In the genomic region with DNA sequence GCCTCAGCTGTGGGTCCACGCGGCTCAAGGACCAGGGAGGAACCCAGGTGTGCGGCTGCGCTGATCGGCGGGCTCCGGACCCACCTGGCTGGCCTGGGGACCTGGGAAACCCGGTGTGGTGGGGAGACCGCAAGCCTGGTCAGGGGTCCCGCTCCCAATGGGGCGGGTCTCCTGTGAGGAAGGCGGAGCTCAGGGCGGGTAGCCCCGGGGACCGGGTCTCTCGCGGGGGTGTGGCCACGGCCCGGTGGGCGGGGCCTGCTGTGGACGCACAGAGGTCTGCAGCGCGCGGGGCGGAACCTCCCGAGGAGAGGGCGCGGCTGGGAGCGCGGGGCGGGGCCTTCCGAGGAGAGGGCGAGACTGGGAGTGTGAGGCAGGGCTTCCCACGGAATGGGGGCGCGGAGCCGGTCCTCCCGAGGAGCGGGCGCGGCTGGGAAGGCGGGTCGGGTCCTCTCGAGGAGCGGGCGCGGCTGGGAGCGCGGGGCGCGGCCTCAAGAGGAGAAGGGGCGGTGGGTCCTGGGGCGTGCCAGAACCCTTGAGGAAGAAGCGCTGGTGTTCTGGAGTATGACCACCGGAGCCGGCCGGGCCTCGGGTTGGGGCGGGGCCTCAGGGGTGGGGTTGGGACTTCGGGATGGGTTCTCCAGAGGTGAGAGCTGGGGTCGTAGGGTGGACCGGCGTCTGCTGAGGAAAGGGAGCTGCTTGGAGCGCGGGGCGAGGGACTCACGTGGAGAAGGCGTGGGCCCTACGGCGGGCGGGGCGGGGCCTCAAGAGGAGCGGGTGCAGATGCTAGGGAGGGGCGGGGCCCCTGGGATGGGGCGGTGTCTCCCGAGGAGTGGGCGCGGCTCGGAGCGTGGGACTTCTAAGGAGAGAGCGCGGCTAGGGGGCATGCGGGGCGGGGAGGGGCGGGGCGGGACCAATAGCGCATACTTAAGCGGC, we compare ENCODE assay signal across 8 cellular contexts. TPM values are rescaled to one million over a fixed set of nuclear protein-coding genes. Genes with fewer than 3 reads are reported as not detected.
DNase-seq lines count a peak whose midpoint lies in the region; ATAC-seq, FAIRE-seq and TF ChIP-seq lines count a peak whose summit lies in the region.

No MANE protein-coding gene starts in this region.

- TF ChIP-seq CTCF in endothelial cell of umbilical vein (IDR thresholded peaks at IDR 0.05; ENCODE audit: extremely low read depth in 1 of 2, insufficient read depth in 1 of 2, low read depth in 1 of 2, low read length in 2 of 2) (no peak), mucosa of descending colon (IDR thresholded peaks at IDR 0.05) (no peak)

- no peak for TF ChIP-seq POLR2A in GM12891 (IDR thresholded peaks at IDR 0.05; ENCODE audit: low read depth, low read length)
- no peak for TF ChIP-seq POLR2A in endothelial cell of umbilical vein (IDR thresholded peaks at IDR 0.05; ENCODE audit: low read depth, low read length)

- H3K27me3 ChIP-seq in NT2/D1 (ENCODE audit: insufficient read depth, insufficient read length) (peaks cover 45% of the 10 kb centered on the region), endothelial cell of umbilical vein (ENCODE audit: control insufficient read depth in 2 of 2, insufficient read depth in 2 of 2, low read length in 2 of 2) (peaks cover 0 to 4% of the 10 kb centered on the region in 2 experiments)

- POLR2A ChIA-PET in endothelial cell of umbilical vein (lab: Charles Lee): interaction anchor here (0.6 kb wide), 1 partner anchor 69 kb away, joined by 3 read pairs; no protein-coding TSS in a partner anchor

- H3K9me1 ChIP-seq in endothelial cell of umbilical vein (replicated peaks; ENCODE audit: control insufficient read depth, extremely low read depth, insufficient read depth, low read length): no peaks in the 10 kb centered on the region

- H3K9ac ChIP-seq in NT2/D1 (ENCODE audit: insufficient read length, low read depth) (peak overlapping the region; percentile 64), endothelial cell of umbilical vein (replicated peaks; ENCODE audit: extremely low read depth, insufficient read depth, low read length) (no peak overlapping the region)

- intact Hi-C loops in endothelial cell of umbilical vein (cut with micrococcal nuclease): loop anchor here (1.0 kb wide), 1 partner anchor 21 kb away; the partner anchor contains the start of gene DGCR6L
- intact Hi-C loops in mucosa of descending colon (cut with DNase I, micrococcal nuclease): no loop called here

- no peaks in the 10 kb centered on the region for H3K79me2 ChIP-seq in endothelial cell of umbilical vein (ENCODE audit: control insufficient read depth, insufficient read depth, low read length)

- peak; percentile 76 for DNase-seq in GM12891 (ENCODE audit: insufficient read length, low spot score)
- DNase-seq in NT2/D1 (ENCODE audit: low read depth, low spot score): peak; percentile 18
- DNase-seq in activated CD8-positive, alpha-beta memory T cell treated with anti-CD3 and anti-CD28 coated beads, Interleukin-2, amount 50 U/mL, for 24 hours (ENCODE audit: extremely low read depth): peak; percentile 76
- DNase-seq in endothelial cell of umbilical vein (ENCODE audit: low read depth, low spot score): peak; percentile 68
- peak; percentile 91 to 94 (median 91) for DNase-seq in mucosa of descending colon
- peak; percentile 65 to 85 for DNase-seq in stimulated activated CD8-positive, alpha-beta memory T cell treated with anti-CD3 and anti-CD28 coated beads, Interleukin-2, amount 100 ng/mL, for 1 hour (ENCODE audit: low read depth in 2 of 2)

- H3K9me3 ChIP-seq in NT2/D1 (ENCODE audit: insufficient read depth, low read length): no peaks in the 10 kb centered on the region
- no peaks in the 10 kb centered on the region for H3K9me3 ChIP-seq in endothelial cell of umbilical vein (replicated peaks; ENCODE audit: control insufficient read depth, insufficient read depth, low read length)
- H3K9me3 ChIP-seq in mucosa of descending colon: no peaks in the 10 kb centered on the region

- no TSS peak for BruUV-seq in endothelial cell of umbilical vein (replicated peaks; lab: Mats Ljungman, UMichigan)

- CTCF ChIA-PET in endothelial cell of umbilical vein (lab: Charles Lee): interaction anchor here (1.0 to 1.5 kb wide), 2 partner anchors 19 to 142 kb away, joined by 4 read pairs; no protein-coding TSS in a partner anchor

- H3K27ac ChIP-seq in endothelial cell of umbilical vein (ENCODE audit: insufficient read depth, low read depth, low read length): no peak overlapping the region

- dilution Hi-C loops in endothelial cell of umbilical vein (cut with MboI; ENCODE audit: extremely low pct_ligation_motif_present, low sequenced_read_pairs): no loop called here

- ATAC-seq in HG03521 (IDR thresholded peaks at IDR 0.05; ENCODE audit: unreplicated experiment) (peak; percentile 40), mucosa of descending colon (peak; percentile 92), GM18873 (IDR thresholded peaks at IDR 0.05; ENCODE audit: low FRiP score, unreplicated experiment) (no peak)

- H3K4me2 ChIP-seq in endothelial cell of umbilical vein (ENCODE audit: insufficient read depth, low read length): peak overlapping the region; percentile 86

- no peaks in the 10 kb centered on the region for H3K36me3 ChIP-seq in NT2/D1 (ENCODE audit: insufficient read depth, insufficient read length, low read length)
- H3K36me3 ChIP-seq in endothelial cell of umbilical vein (ENCODE audit: control insufficient read depth in 2 of 2, extremely low read depth in 1 of 2, insufficient read depth in 2 of 2, low read length in 2 of 2): no peaks in the 10 kb centered on the region
- H3K36me3 ChIP-seq in mucosa of descending colon (ENCODE audit: low read depth): no peaks in the 10 kb centered on the region

- H3K4me1 ChIP-seq in NT2/D1 (ENCODE audit: insufficient read depth, insufficient read length): peaks cover 2% of the 10 kb centered on the region
- peaks cover 8% of the 10 kb centered on the region for H3K4me1 ChIP-seq in endothelial cell of umbilical vein (ENCODE audit: control insufficient read depth, extremely low read depth, insufficient read depth, low read length)
- peaks cover 10% of the 10 kb centered on the region for H3K4me1 ChIP-seq in mucosa of descending colon (ENCODE audit: low read depth)

- FAIRE-seq in GM12891 (lab: Jason Lieb, UNC): peak; percentile 20
- peak; percentile 92 for FAIRE-seq in endothelial cell of umbilical vein (lab: Jason Lieb, UNC)

- H4K20me1 ChIP-seq in endothelial cell of umbilical vein (replicated peaks; ENCODE audit: control insufficient read depth, extremely low read depth, insufficient read depth, low read length): no peaks in the 10 kb centered on the region

- peak overlapping the region; percentile 93 for H2AFZ ChIP-seq in endothelial cell of umbilical vein (ENCODE audit: low read depth, low read length)

- peak overlapping the region; percentile 40 for H3K4me3 ChIP-seq in NT2/D1 (ENCODE audit: insufficient read length, low read depth)
- peak overlapping the region; percentile 31 to 62 (median 59) for H3K4me3 ChIP-seq in endothelial cell of umbilical vein (replicated peaks in 1 of 3; ENCODE audit: insufficient read depth in 1 of 3, low read depth in 1 of 3, low read length in 3 of 3)
- no peak overlapping the region for H3K4me3 ChIP-seq in mucosa of descending colon

TF ChIP-seq in GM12891, 5 proteins besides CTCF, POLR2A, EP300 and RAD21:
- no peak for TF ChIP-seq TAF1 (IDR thresholded peaks at IDR 0.05; ENCODE audit: low read depth, low read length)
- no peak for TF ChIP-seq POLR2AphosphoS5 (IDR thresholded peaks at IDR 0.05; ENCODE audit: low read depth, low read length)
- no peak for TF ChIP-seq PAX5 (IDR thresholded peaks at IDR 0.05; ENCODE audit: insufficient read depth, low read length, severe bottlenecking)
- TF ChIP-seq SPI1 (IDR thresholded peaks at IDR 0.05; ENCODE audit: low read depth, low read length): no peak
- no peak for TF ChIP-seq POU2F2 (IDR thresholded peaks at IDR 0.05; ENCODE audit: low read depth, low read length)

TF ChIP-seq in endothelial cell of umbilical vein, 7 proteins besides CTCF, POLR2A, EP300 and RAD21:
- peak; percentile 44 for TF ChIP-seq EZH2 (IDR thresholded peaks at IDR 0.05; ENCODE audit: borderline replicate concordance, low read depth, low read length, severe bottlenecking)
- no peak for TF ChIP-seq GATA2 (IDR thresholded peaks at IDR 0.05; ENCODE audit: insufficient read depth, insufficient read length, low read depth, low read length)

RNA-seq across cellular contexts. Expression of gene DGCR6L, which starts 20.8 kb away (rescaled TPM):
- polyA plus RNA-seq in GM12891 (2012; ENCODE audit: low read depth, missing spikeins): 15.0 TPM
- total RNA-seq in endothelial cell of umbilical vein (34.3 and 38.0 TPM in 2 replicates), mucosa of descending colon (10 to 100 TPM; 24.8 to 33.9 (median 27.5) TPM)
- 67.5 and 82.9 TPM in 2 replicates for polyA plus RNA-seq in endothelial cell of umbilical vein
- polyA plus RNA-seq in endothelial cell of umbilical vein (2011; cell fraction: cytosol; rRNA removed): 43.7 and 64.1 TPM in 2 replicates
- polyA plus RNA-seq in endothelial cell of umbilical vein (2011; cell fraction: nucleus; rRNA removed): 18.3 and 22.7 TPM in 2 replicates
- polyA plus RNA-seq in endothelial cell of umbilical vein (2012): 29.3 and 33.4 TPM in 2 replicates
- 13.9 and 17.5 TPM in 2 replicates for polyA minus RNA-seq in endothelial cell of umbilical vein
- 14.0 TPM for polyA minus RNA-seq in endothelial cell of umbilical vein (2011; cell fraction: cytosol; rRNA and poly(A)+ RNA removed)
- polyA minus RNA-seq in endothelial cell of umbilical vein (2011; cell fraction: nucleus; rRNA and poly(A)+ RNA removed): 2.5 and 5.2 TPM in 2 replicates

RNA-seq across cellular contexts. Expression of gene RTN4R, which starts 31.0 kb away (rescaled TPM):
- 0.35 TPM for polyA plus RNA-seq in GM12891 (2012; ENCODE audit: low read depth, missing spikeins)
- total RNA-seq in endothelial cell of umbilical vein: 1.2 and 1.3 TPM in 2 replicates
- polyA plus RNA-seq in endothelial cell of umbilical vein: 2.2 and 3.5 TPM in 2 replicates
- polyA plus RNA-seq in endothelial cell of umbilical vein (2011; cell fraction: cytosol; rRNA removed): 1.0 and 1.4 TPM in 2 replicates
- 0.34 and 0.53 TPM in 2 replicates for polyA plus RNA-seq in endothelial cell of umbilical vein (2011; cell fraction: nucleus; rRNA removed)
- 1.0 and 1.6 TPM in 2 replicates for polyA plus RNA-seq in endothelial cell of umbilical vein (2012)
- 0.57 and 0.85 TPM in 2 replicates for polyA minus RNA-seq in endothelial cell of umbilical vein
- polyA minus RNA-seq in endothelial cell of umbilical vein (2011; cell fraction: cytosol; rRNA and poly(A)+ RNA removed): 6.3 TPM
- polyA minus RNA-seq in endothelial cell of umbilical vein (2011; cell fraction: nucleus; rRNA and poly(A)+ RNA removed): 0.53 TPM in 1 of 2 replicates, not detected in the other
- 1 to 10 TPM; 1.6 to 3.5 (median 2.5) TPM for total RNA-seq in mucosa of descending colon

Comparison
In these comparisons a context has a peak if more than half of its experiments do, and no peak if none do; other contexts are left out.
1. DNase-seq: peak in every context shown above with its lines; median percentile 91 in mucosa of descending colon; 76 in GM12891; 76 in activated CD8-positive, alpha-beta memory T cell treated with anti-CD3 and anti-CD28 coated beads, Interleukin-2, amount 50 U/mL, for 24 hours; 75 in stimulated activated CD8-positive, alpha-beta memory T cell treated with anti-CD3 and anti-CD28 coated beads, Interleukin-2, amount 100 ng/mL, for 1 hour; 68 in endothelial cell of umbilical vein; 18 in NT2/D1.